8 cellular contexts compared by ENCODE assay signal in genomic region chr1:227787513-227788278, GRCh38. TPM values are rescaled to one million over a fixed set of nuclear protein-coding genes. Genes with fewer than 3 reads are reported as not detected.
DNase-seq lines count a peak whose midpoint lies in the region; ATAC-seq and TF ChIP-seq lines count a peak whose summit lies in the region.

No MANE protein-coding gene starts in this region.

- no peaks in the 10 kb centered on the region for H3K27me3 ChIP-seq in liver (ENCODE audit: control insufficient read depth in 4 of 4, insufficient read depth in 4 of 4, low read length in 3 of 4)

- peak in 11 of 14 donors; percentile 19 to 96 (median 56) for DNase-seq in C1 segment of cervical spinal cord (lab: John Stamatoyannopoulos, UW)
- peak; percentile 74 to 93 for DNase-seq in NCI-H526 (lab: John Stamatoyannopoulos, UW)
- DNase-seq in activated CD4-positive, alpha-beta T cell treated with anti-CD3 and anti-CD28 coated beads, Interleukin-2, amount 50 U/mL, for 24 hours (ENCODE audit: low read depth in 1 of 2, low spot score in 1 of 2), result peak; percentile 86 to 90
- peak; percentile 91 for DNase-seq in dermis blood vessel endothelial cell
- DNase-seq in stimulated activated CD4-positive, alpha-beta T cell treated with anti-CD3 and anti-CD28 coated beads, Interleukin-4, amount 100 ng/mL, for 24 hours, result peak; percentile 89

- no peak overlapping the region for H3K27ac ChIP-seq in liver (ENCODE audit: low read depth in 1 of 2, low read length in 2 of 2)

- H3K36me3 ChIP-seq in liver (ENCODE audit: control insufficient read depth in 4 of 4, insufficient read depth in 3 of 4, low read depth in 1 of 4, low read length in 3 of 4), result no peaks in the 10 kb centered on the region

- TF ChIP-seq RAD21 in liver (IDR thresholded peaks at IDR 0.05), result no peak

- ATAC-seq in GM19351 (IDR thresholded peaks at IDR 0.05; ENCODE audit: unreplicated experiment), result peak; percentile 88
- peak; percentile 89 for ATAC-seq in HG03469 (IDR thresholded peaks at IDR 0.05; ENCODE audit: unreplicated experiment)

- no peak for TF ChIP-seq CTCF in liver (IDR thresholded peaks at IDR 0.05; ENCODE audit: low read depth, low read length, missing input control)

- WGBS in liver, result 1% methylated on average over 61 of the region's 61 CpGs

- H3K9me3 ChIP-seq in liver (ENCODE audit: control insufficient read depth in 4 of 4, low read length in 3 of 4), result no peaks in the 10 kb centered on the region

- peak overlapping the region; percentile 18 to 63 (median 55) for H3K4me3 ChIP-seq in liver (ENCODE audit: low read depth in 1 of 3, low read length in 3 of 3)

- no peak overlapping the region for H3K9ac ChIP-seq in liver (ENCODE audit: low read depth in 1 of 2, low read length in 2 of 2)

- peaks cover 7 to 23% (median 16%) of the 10 kb centered on the region in 4 donors for H3K4me1 ChIP-seq in liver (ENCODE audit: control insufficient read depth in 4 of 4, insufficient read depth in 4 of 4, low read length in 3 of 4)

TF ChIP-seq in liver, 16 proteins besides CTCF, POLR2A, EP300 and RAD21:
- peak; percentile 53 for TF ChIP-seq SP1 (IDR thresholded peaks at IDR 0.05)
- TF ChIP-seq FOXA2 (IDR thresholded peaks at IDR 0.05), result no peak
- peak; percentile 39 to 62 for TF ChIP-seq EGR1 (IDR thresholded peaks at IDR 0.05; ENCODE audit: low read depth in 2 of 2)
- no peak for TF ChIP-seq JUND (IDR thresholded peaks at IDR 0.05)
- TF ChIP-seq FOXA1 (IDR thresholded peaks at IDR 0.05), result no peak
- no peak for TF ChIP-seq NR2F2 (IDR thresholded peaks at IDR 0.05)

RNA-seq across cellular contexts. Expression of gene PRSS38, which starts 27.8 kb away (rescaled TPM):
- total RNA-seq in dermis blood vessel endothelial cell (not detected in 2 replicates), liver (not detected)
- not detected for polyA plus RNA-seq in liver

RNA-seq across cellular contexts. Expression of gene SNAP47, which starts 52.5 kb away (rescaled TPM):
- total RNA-seq in dermis blood vessel endothelial cell (39.5 and 44.9 TPM in 2 replicates), liver (10 to 100 TPM; 16.8 to 23.3 TPM)
- polyA plus RNA-seq in liver, result 10 to 100 TPM; 15.3 to 15.7 TPM

RNA-seq across cellular contexts. Expression of gene JMJD4, which starts 52.6 kb away (rescaled TPM):
- total RNA-seq in dermis blood vessel endothelial cell (30.8 and 31.8 TPM in 2 replicates), liver (10 to 100 TPM; 12.6 to 22.1 TPM)
- 10 to 100 TPM; 12.4 to 15.5 TPM for polyA plus RNA-seq in liver
